Comparison of ENCODE assay signal across 8 cellular contexts in genomic region chr2:174493549-174494331, GRCh38. TPM values are rescaled to one million over a fixed set of nuclear protein-coding genes. Genes with fewer than 3 reads are reported as not detected.
DNase-seq lines count a peak whose midpoint lies in the region; ATAC-seq and TF ChIP-seq lines count a peak whose summit lies in the region.

No MANE protein-coding gene starts in this region.

- H3K36me3 ChIP-seq in PC-9 (ENCODE audit: low read depth), result no peaks in the 10 kb centered on the region
- H3K36me3 ChIP-seq in parathyroid adenoma (ENCODE audit: control insufficient read depth, insufficient read depth, low read length), result no peaks in the 10 kb centered on the region

- intact Hi-C loops in PC-9 (cut with micrococcal nuclease; ENCODE audit: unreplicated experiment), result no loop called here

- H3K4me1 ChIP-seq in PC-9 (replicated peaks; ENCODE audit: insufficient read depth), result no peaks in the 10 kb centered on the region
- peaks cover 5% of the 10 kb centered on the region for H3K4me1 ChIP-seq in parathyroid adenoma

- no peaks in the 10 kb centered on the region for H3K79me2 ChIP-seq in PC-9 (ENCODE audit: low read depth)
- no peaks in the 10 kb centered on the region for H3K79me2 ChIP-seq in parathyroid adenoma

- no peaks in the 10 kb centered on the region for H3K9me2 ChIP-seq in PC-9 (ENCODE audit: insufficient read depth)

- H3K9me3 ChIP-seq in PC-9 (ENCODE audit: insufficient read depth, low read depth) (no peaks in the 10 kb centered on the region), parathyroid adenoma (ENCODE audit: control insufficient read depth, low read length) (no peaks in the 10 kb centered on the region)

- DNase-seq in PC-9, result no peak
- DNase-seq in NCI-H526 (lab: John Stamatoyannopoulos, UW), result no peak
- no peak for DNase-seq in COR-L47 (lab: John Stamatoyannopoulos, UW)
- no peak for DNase-seq in occipital lobe (lab: John Stamatoyannopoulos, UW)
- DNase-seq in NCI-H1048 (lab: John Stamatoyannopoulos, UW), result no peak

- H3K4me3 ChIP-seq in PC-9 (no peak overlapping the region), parathyroid adenoma (ENCODE audit: low read depth, low read length) (no peak overlapping the region)

- CTCF ChIA-PET in PC-9 (lab: Charles Lee), result interaction anchor here (0.6 kb wide), 2 partner anchors 47 to 120 kb away, joined by 3 to 4 read pairs; no protein-coding TSS in a partner anchor

- no peak overlapping the region for H3K9ac ChIP-seq in parathyroid adenoma

- H3K27ac ChIP-seq in PC-9, result no peak overlapping the region
- no peak overlapping the region for H3K27ac ChIP-seq in parathyroid adenoma

- peak; percentile 35 for ATAC-seq in GM19025 (IDR thresholded peaks at IDR 0.05; ENCODE audit: low read depth, unreplicated experiment)
- peak; percentile 27 for ATAC-seq in HG02759 (IDR thresholded peaks at IDR 0.05; ENCODE audit: unreplicated experiment)

- no peak overlapping the region for H3K4me2 ChIP-seq in PC-9
- peak overlapping the region; percentile 50 for H3K4me2 ChIP-seq in parathyroid adenoma (ENCODE audit: low read length)

- POLR2A ChIA-PET in PC-9 (lab: Charles Lee; ENCODE audit: unreplicated experiment), result no interaction called here

- H3K27me3 ChIP-seq in PC-9 (ENCODE audit: insufficient read depth, low read depth) (no peaks in the 10 kb centered on the region), parathyroid adenoma (ENCODE audit: control insufficient read depth, insufficient read depth, low read length) (no peaks in the 10 kb centered on the region)

- TF ChIP-seq CTCF in PC-9 (conservative IDR thresholded peaks at IDR 0.05) (no peak), parathyroid adenoma (IDR thresholded peaks at IDR 0.05) (no peak)

- no peaks in the 10 kb centered on the region for H3F3A ChIP-seq in PC-9 (ENCODE audit: insufficient read depth, low read depth)

- H4K20me1 ChIP-seq in PC-9 (ENCODE audit: insufficient read depth), result no peaks in the 10 kb centered on the region

- BruUV-seq in PC-9 (replicated peaks; lab: Mats Ljungman, UMichigan), result no TSS peak

- H2AFZ ChIP-seq in PC-9, result peak overlapping the region; percentile 45
- H2AFZ ChIP-seq in parathyroid adenoma, result no peak overlapping the region

RNA-seq across cellular contexts. Expression of gene GPR155, which starts 6.9 kb away (rescaled TPM):
- total RNA-seq in PC-9 (2021) (0.18 and 0.79 TPM in 2 replicates), occipital lobe (15.6 TPM)
